In the genomic region with DNA sequence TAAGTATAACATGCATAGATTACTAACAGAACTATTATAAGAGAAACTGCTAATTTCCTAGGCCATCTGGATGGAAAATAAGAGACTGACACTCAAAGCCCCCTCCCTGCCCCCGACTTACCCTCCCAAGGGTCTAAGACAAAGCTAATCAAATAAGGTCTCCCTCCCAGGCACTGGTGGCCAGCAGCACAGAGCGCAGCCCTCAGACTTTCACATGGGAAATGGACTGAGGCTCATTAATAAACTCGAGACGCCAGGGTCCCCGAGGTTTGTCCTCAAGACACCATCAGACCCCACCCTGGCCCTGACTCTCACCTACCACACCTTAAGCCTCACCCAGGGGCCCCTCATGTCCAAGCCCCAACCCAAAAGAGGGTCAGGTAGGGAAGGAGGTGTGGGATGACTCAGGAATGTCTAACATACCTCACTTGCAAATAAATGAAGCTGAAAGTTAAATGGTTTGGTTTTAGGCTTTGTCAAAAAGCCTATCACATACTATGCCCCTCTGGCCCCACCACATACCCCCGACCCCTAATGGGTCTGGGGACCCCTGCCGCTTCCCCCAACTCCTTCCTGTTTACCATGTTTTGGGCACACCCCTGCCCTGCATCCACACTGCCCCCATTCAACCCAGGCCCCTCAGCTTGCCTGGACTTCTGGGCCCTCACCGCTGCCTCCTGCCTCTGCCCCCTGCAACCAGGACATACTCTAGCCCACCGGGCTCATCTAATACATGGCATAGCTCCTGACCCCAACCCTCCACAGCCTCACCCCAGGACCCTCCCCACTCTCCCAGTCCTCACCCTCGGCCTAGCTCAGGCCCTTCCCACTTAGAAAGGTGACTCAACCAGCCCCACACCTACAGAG, we compare ENCODE assay signal across 10 cellular contexts. TPM values are rescaled to one million over a fixed set of nuclear protein-coding genes. Genes with fewer than 3 reads are reported as not detected.
DNase-seq lines count a peak whose midpoint lies in the region; ATAC-seq and TF ChIP-seq lines count a peak whose summit lies in the region.
"Had no signal": no experiment of that assay in that cellular context is flagged by ENCODE, and none has a peak within 500 bp of the region (broad histone marks: within the 10 kb centered on the region; RNA-seq: fewer than 3 reads in every experiment).

No MANE protein-coding gene starts in this region.

- H3K27ac Mint-ChIP-seq in HFFc6, result peak overlapping the region; percentile 80
- peak overlapping the region; percentile 81 to 99 (median 95) for H3K27ac Mint-ChIP-seq in naive thymus-derived CD4-positive, alpha-beta T cell

- H3K4me1 ChIP-seq in BLaER1 (peaks cover 97% of the 10 kb centered on the region), adrenal gland (replicated peaks in 1 of 2) (peaks cover 70 to 90% of the 10 kb centered on the region in 2 donors)
- peaks cover 43 to 57% of the 10 kb centered on the region in 2 donors for H3K4me1 ChIP-seq in naive thymus-derived CD4-positive, alpha-beta T cell (ENCODE audit: control insufficient read depth in 2 of 2, insufficient read depth in 2 of 2, low read length in 2 of 2)

- H3K4me3 ChIP-seq in BLaER1, result no peak overlapping the region
- H3K4me3 ChIP-seq in adrenal gland, result no peak overlapping the region
- H3K4me3 ChIP-seq in naive thymus-derived CD4-positive, alpha-beta T cell (ENCODE audit: low read length), result no peak overlapping the region
- H3K4me3 ChIP-seq: suprapubic skin had no signal

- H3K9ac ChIP-seq in BLaER1, result peak overlapping the region; percentile 62

- peak overlapping the region; percentile 57 for H3K27ac ChIP-seq in BLaER1
- H3K27ac ChIP-seq in adrenal gland, result peak overlapping the region in 4 of 5 donors; percentile 28 to 79 (median 72)
- peak overlapping the region; percentile 39 for H3K27ac ChIP-seq in naive thymus-derived CD4-positive, alpha-beta T cell (ENCODE audit: low read depth, low read length)

- CTCF ChIA-PET in naive thymus-derived CD4-positive, alpha-beta T cell (lab: Charles Lee), result interaction anchor here (1.2 kb wide), 1 partner anchor 16 kb away, joined by 5 read pairs; no protein-coding TSS in a partner anchor

- WGBS in adrenal gland, 4 donors, result 71 to 76% (median 72%) methylated on average over 8 to 10 of the region's 10 CpGs

- no peaks in the 10 kb centered on the region; the same call in none of the 2 replicates for H3K27me3 Mint-ChIP-seq in HFFc6 (ENCODE audit: insufficient read depth)
- no peaks in the 10 kb centered on the region for H3K27me3 Mint-ChIP-seq in naive thymus-derived CD4-positive, alpha-beta T cell

- intact Hi-C loops in adrenal gland (cut with DNase I), result no loop called here
- intact Hi-C loops in naive thymus-derived CD4-positive, alpha-beta T cell (cut with micrococcal nuclease), result no loop called here

- TF ChIP-seq POLR2A in adrenal gland (IDR thresholded peaks at IDR 0.05), result no peak

- no peak for ATAC-seq in naive thymus-derived CD4-positive, alpha-beta T cell
- ATAC-seq in GM18861 (IDR thresholded peaks at IDR 0.05; ENCODE audit: unreplicated experiment) (no peak), GM19328 (IDR thresholded peaks at IDR 0.05; ENCODE audit: unreplicated experiment) (no peak)

- H3K36me3 Mint-ChIP-seq in HFFc6 (ENCODE audit: low read depth), result no peaks in the 10 kb centered on the region
- peaks cover 0 to 5% (median 0%) of the 10 kb centered on the region in 5 donors for H3K36me3 Mint-ChIP-seq in naive thymus-derived CD4-positive, alpha-beta T cell

- H4K20me1 ChIP-seq in BLaER1, result peaks cover 80% of the 10 kb centered on the region

- peaks cover 71% of the 10 kb centered on the region for H3K4me1 Mint-ChIP-seq in HFFc6 (ENCODE audit: low read depth)
- H3K4me1 Mint-ChIP-seq in naive thymus-derived CD4-positive, alpha-beta T cell, result peaks cover 68 to 89% (median 80%) of the 10 kb centered on the region in 7 donors

- TF ChIP-seq CTCF in HFFc6 (IDR thresholded peaks at IDR 0.05) (no peak), adrenal gland (IDR thresholded peaks at IDR 0.05) (no peak)

- no peaks in the 10 kb centered on the region for H3K9me3 Mint-ChIP-seq in HFFc6
- no peaks in the 10 kb centered on the region for H3K9me3 Mint-ChIP-seq in naive thymus-derived CD4-positive, alpha-beta T cell

- DNase-seq in HFFc6, result no peak
- no peak for DNase-seq in adrenal gland
- no peak for DNase-seq in naive thymus-derived CD4-positive, alpha-beta T cell
- no peak for DNase-seq in cerebellar cortex (ENCODE audit: low spot score)
- no peak for DNase-seq in AML-193 (lab: John Stamatoyannopoulos, UW)
- DNase-seq: NCI-H1417 treated with DMSO at 0.1 percent for 48 hours had no signal

- peak overlapping the region; percentile 82 for H3K4me2 ChIP-seq in BLaER1

- no peak overlapping the region for H3K4me3 Mint-ChIP-seq in HFFc6
- H3K4me3 Mint-ChIP-seq in naive thymus-derived CD4-positive, alpha-beta T cell, result peak overlapping the region in 6 of 10 donors; percentile 11 to 80 (median 52)

- H3K27me3 ChIP-seq in BLaER1, result no peaks in the 10 kb centered on the region
- no peaks in the 10 kb centered on the region for H3K27me3 ChIP-seq in adrenal gland
- no peaks in the 10 kb centered on the region for H3K27me3 ChIP-seq in naive thymus-derived CD4-positive, alpha-beta T cell (ENCODE audit: control insufficient read depth in 2 of 2, insufficient read depth in 2 of 2, low read length in 2 of 2)
- H3K27me3 ChIP-seq: suprapubic skin had no signal

- POLR2A ChIA-PET in naive thymus-derived CD4-positive, alpha-beta T cell (lab: Charles Lee), result interaction anchor here (0.5 to 1.8 kb wide), 4 partner anchors 19 to 74 kb away, joined by 3 to 6 read pairs (median 4); partner anchors contain the start of gene ATG16L2

- H3K9me3 ChIP-seq in BLaER1, result no peaks in the 10 kb centered on the region
- H3K9me3 ChIP-seq in adrenal gland (replicated peaks in 1 of 3), result no peaks in the 10 kb centered on the region
- no peaks in the 10 kb centered on the region for H3K9me3 ChIP-seq in naive thymus-derived CD4-positive, alpha-beta T cell (ENCODE audit: control insufficient read depth in 2 of 3, low read length in 3 of 3)
- H3K9me3 ChIP-seq: suprapubic skin had no signal

- 0 out of 2 replicates have a peak, but pooled peaks cover 4% of the 10 kb centered on the region for H3K36me3 ChIP-seq in BLaER1
- H3K36me3 ChIP-seq in adrenal gland (replicated peaks in 1 of 2), result no peaks in the 10 kb centered on the region
- H3K36me3 ChIP-seq in naive thymus-derived CD4-positive, alpha-beta T cell (ENCODE audit: control insufficient read depth in 2 of 3, insufficient read depth in 3 of 3, low read length in 3 of 3), result no peaks in the 10 kb centered on the region
- H3K36me3 ChIP-seq: suprapubic skin had no signal

RNA-seq across cellular contexts. Expression of gene ARAP1, which starts 11.4 kb away (rescaled TPM):
- 10 to 100 TPM; 42.5 to 49.0 (median 46.8) TPM for total RNA-seq in HFFc6 (2021; fragmentation: NEBNext Ultra II Directional; extraction: Animal tissue kit (Norgen Biotek cat#: 25700))
- 100 to 1,000 TPM; 103 to 216 (median 153) TPM for total RNA-seq in adrenal gland
- 100 to 1,000 TPM in 2 of 3 donors, 10 to 100 TPM in 1; 30.0 to 217 (median 150) TPM for polyA plus RNA-seq in adrenal gland
- total RNA-seq in naive thymus-derived CD4-positive, alpha-beta T cell, result 100 to 1,000 TPM; 119 to 317 (median 156) TPM
- 10 to 100 TPM; 30.4 to 55.3 TPM for polyA plus RNA-seq in naive thymus-derived CD4-positive, alpha-beta T cell

RNA-seq across cellular contexts. Expression of gene STARD10, which starts 53.1 kb away (rescaled TPM):
- 10 to 100 TPM; 10.8 to 16.9 (median 15.8) TPM for total RNA-seq in HFFc6 (2021; fragmentation: NEBNext Ultra II Directional; extraction: Animal tissue kit (Norgen Biotek cat#: 25700))
- 100 to 1,000 TPM; 190 to 425 (median 350) TPM for total RNA-seq in adrenal gland
- 100 to 1,000 TPM; 261 to 668 (median 513) TPM for polyA plus RNA-seq in adrenal gland
- total RNA-seq in naive thymus-derived CD4-positive, alpha-beta T cell, result 10 to 100 TPM; 10.9 to 26.1 (median 16.4) TPM
- 10 to 100 TPM; 18.4 to 20.0 TPM for polyA plus RNA-seq in naive thymus-derived CD4-positive, alpha-beta T cell

Comparison
In these comparisons a context has a peak if more than half of its experiments do, and no peak if none do; other contexts are left out.
1. RNA of gene STARD10, which starts 53.1 kb away (total RNA-seq): 190 to 425 TPM in adrenal gland; 10.9 to 26.1 TPM in naive thymus-derived CD4-positive, alpha-beta T cell and 10.8 to 16.9 TPM in HFFc6; every median in the first group is over 4 times any median in the second.
2. Peak in every context shown above with its lines, with median percentiles within 50 percentile points of each other: H3K27ac ChIP-seq.